Comparison of ENCODE assay signal across 21 cellular contexts in genomic region chr2:188986839-188987238, GRCh38. TPM values are rescaled to one million over a fixed set of nuclear protein-coding genes. Genes with fewer than 3 reads are reported as not detected.
DNase-seq lines count a peak whose midpoint lies in the region; ATAC-seq and TF ChIP-seq lines count a peak whose summit lies in the region.
"Had no signal": no experiment of that assay in that cellular context is flagged by ENCODE, and none has a peak within 500 bp of the region (broad histone marks: within the 10 kb centered on the region; RNA-seq: fewer than 3 reads in every experiment).

No MANE protein-coding gene starts in this region.

- WGBS in SK-N-SH (ENCODE audit: low lambda C conversion rate): 11% methylated on average over 4 of the region's 4 CpGs
- WGBS in gastroesophageal sphincter (ENCODE audit: low coverage in 1 of 2), 2 donors: 25 to 46% methylated on average over 4 of the region's 4 CpGs
- 8% methylated on average over 4 of the region's 4 CpGs for WGBS in smooth muscle cell (ENCODE audit: low lambda C conversion rate)

- H3K27me3 ChIP-seq in SK-N-SH (ENCODE audit: insufficient read depth) (no peaks in the 10 kb centered on the region), gastroesophageal sphincter (no peaks in the 10 kb centered on the region), smooth muscle cell (ENCODE audit: low read depth) (no peaks in the 10 kb centered on the region)
- H3K27me3 ChIP-seq: heart left ventricle had no signal

- ATAC-seq in gastroesophageal sphincter (no peak), GM21529 (IDR thresholded peaks at IDR 0.05; ENCODE audit: unreplicated experiment) (no peak)
- ATAC-seq: GM12878, natural killer cell, Panc1 had no signal

- H3K9me3 ChIP-seq in SK-N-SH (no peaks in the 10 kb centered on the region), gastroesophageal sphincter (no peaks in the 10 kb centered on the region), smooth muscle cell (replicated peaks; ENCODE audit: low read depth) (no peaks in the 10 kb centered on the region)
- H3K9me3 ChIP-seq: heart left ventricle had no signal

- H3F3A ChIP-seq in SK-N-SH (replicated peaks; ENCODE audit: insufficient read depth): peaks cover 89% of the 10 kb centered on the region
- H3F3A ChIP-seq in smooth muscle cell (ENCODE audit: low read depth): peaks cover 89% of the 10 kb centered on the region

- H3K79me2 ChIP-seq in SK-N-SH (ENCODE audit: insufficient read depth) (peaks cover 85% of the 10 kb centered on the region), smooth muscle cell (ENCODE audit: low read depth) (peaks cover 99% of the 10 kb centered on the region)

- CTCF ChIA-PET in SK-N-SH (lab: Yijun Ruan, JAX): interaction anchor here (1.7 kb wide), 1 partner anchor 8 kb away, joined by 8 read pairs; no protein-coding TSS in a partner anchor

- POLR2A ChIA-PET in SK-N-SH (lab: Yijun Ruan, JAX): no interaction called here

- H3K4me1 ChIP-seq in SK-N-SH (ENCODE audit: control insufficient read depth in 1 of 2, insufficient read depth in 2 of 2, low read depth in 1 of 2, low read length in 1 of 2): peaks cover 10 to 41% of the 10 kb centered on the region in 2 experiments
- H3K4me1 ChIP-seq in gastroesophageal sphincter: peaks cover 0 to 40% (median 7%) of the 10 kb centered on the region in 3 donors
- peaks cover 61% of the 10 kb centered on the region for H3K4me1 ChIP-seq in smooth muscle cell (ENCODE audit: low read depth)

- H3K9ac ChIP-seq in SK-N-SH (peak overlapping the region; percentile 48; the same call in 1 of the 2 replicates), smooth muscle cell (ENCODE audit: low read depth) (peak overlapping the region; percentile 83)

- H3K9me2 ChIP-seq in SK-N-SH: peaks cover 3% of the 10 kb centered on the region; the same call in 1 of the 2 replicates

- no peak for TF ChIP-seq RAD21 in SK-N-SH (IDR thresholded peaks at IDR 0.05; ENCODE audit: low read length)

- no peak overlapping the region for H3K4me2 ChIP-seq in SK-N-SH
- H3K4me2 ChIP-seq in smooth muscle cell: peak overlapping the region; percentile 92

- H4K20me1 ChIP-seq in SK-N-SH (ENCODE audit: insufficient read depth) (no peaks in the 10 kb centered on the region), smooth muscle cell (ENCODE audit: low read depth) (peaks cover 38% of the 10 kb centered on the region)

- TF ChIP-seq EP300 in SK-N-SH (IDR thresholded peaks at IDR 0.05; ENCODE audit: borderline replicate concordance in 1 of 2, low read depth in 1 of 2, low read length in 1 of 2) (peak; percentile 79 to 95), gastroesophageal sphincter (IDR thresholded peaks at IDR 0.05) (no peak)

- no peak overlapping the region for H2AFZ ChIP-seq in SK-N-SH (ENCODE audit: low read depth)
- H2AFZ ChIP-seq in smooth muscle cell (ENCODE audit: low read depth): no peak overlapping the region

- peak overlapping the region; percentile 99 to 100 for H3K27ac ChIP-seq in SK-N-SH (ENCODE audit: low read depth in 2 of 2, low read length in 1 of 2)
- peak overlapping the region; percentile 36 to 86 (median 51) for H3K27ac ChIP-seq in gastroesophageal sphincter
- H3K27ac ChIP-seq in smooth muscle cell (ENCODE audit: low read depth): peak overlapping the region; percentile 98

- H3K4me3 ChIP-seq in SK-N-SH (ENCODE audit: low read depth in 2 of 2, low read length in 1 of 2) (no peak overlapping the region; a peak in 1 of 4 replicates), gastroesophageal sphincter (no peak overlapping the region), smooth muscle cell (peak overlapping the region; percentile 91)
- H3K4me3 ChIP-seq: GM12878, heart left ventricle had no signal

- DNase-seq in EH (ENCODE audit: low read depth): peak; percentile 82
- DNase-seq in SK-N-SH: peak; percentile 22
- DNase-seq in smooth muscle cell (lab: John Stamatoyannopoulos, UW; ENCODE audit: unreplicated experiment): no peak
- DNase-seq in nucleus accumbens (lab: John Stamatoyannopoulos, UW): no peak
- DNase-seq in MV-4-11 (lab: John Stamatoyannopoulos, UW): no peak
- DNase-seq in SW480 (ENCODE audit: low spot score): no peak
- DNase-seq: activated CD4-positive, alpha-beta T cell treated with anti-CD3 and anti-CD28 coated beads for 48 hours; activated CD8-positive, alpha-beta memory T cell treated with anti-CD3 and anti-CD28 coated beads, Interleukin-2, amount 50 U/mL, for 48 hours; aorta; heart left ventricle; islet precursor cell; KBM-7; natural killer cell; NCI-H1092; NCI-H2107; NCI-H774; stimulated activated naive CD4-positive, alpha-beta T cell treated with Interleukin-2 at 50 U/mL for 16 hours had no signal

- H3K36me3 ChIP-seq in SK-N-SH (replicated peaks in 1 of 2; ENCODE audit: control insufficient read depth in 1 of 2, insufficient read depth in 2 of 2, low read length in 1 of 2): peaks cover 70 to 91% of the 10 kb centered on the region in 2 experiments
- peaks cover 4 to 69% of the 10 kb centered on the region in 2 donors for H3K36me3 ChIP-seq in gastroesophageal sphincter
- peaks cover 49% of the 10 kb centered on the region for H3K36me3 ChIP-seq in smooth muscle cell (ENCODE audit: low read depth)

- TF ChIP-seq POLR2A in gastroesophageal sphincter (IDR thresholded peaks at IDR 0.05): no peak

- TF ChIP-seq CTCF in SK-N-SH (IDR thresholded peaks at IDR 0.05) (no peak), gastroesophageal sphincter (IDR thresholded peaks at IDR 0.05) (no peak), smooth muscle cell (IDR thresholded peaks at IDR 0.05; ENCODE audit: borderline replicate concordance, insufficient read depth, poor library complexity, severe bottlenecking) (no peak)

TF ChIP-seq in SK-N-SH, 30 proteins besides CTCF, POLR2A, EP300 and RAD21 (continues in another document):
- TF ChIP-seq MEF2A (IDR thresholded peaks at IDR 0.05; ENCODE audit: borderline replicate concordance, low read depth) (no peak; the same call in 1 of the 2 replicates), PBX3 (IDR thresholded peaks at IDR 0.05) (peak; percentile 97), POLR2AphosphoS5 (IDR thresholded peaks at IDR 0.05; ENCODE audit: low read depth, low read length) (peak; percentile 79), FOXJ3 (CRISPR knock-in tag; IDR thresholded peaks at IDR 0.05) (no peak), RFX5 (IDR thresholded peaks at IDR 0.05; ENCODE audit: low read length) (no peak), USF1 (IDR thresholded peaks at IDR 0.05; ENCODE audit: borderline replicate concordance, low read depth) (no peak), MAX (IDR thresholded peaks at IDR 0.05; ENCODE audit: low read depth) (no peak), YY1 (IDR thresholded peaks at IDR 0.05; ENCODE audit: low read depth) (no peak), ZBTB33 (IDR thresholded peaks at IDR 0.05; ENCODE audit: borderline replicate concordance, low read depth) (0 out of 2 replicates have a peak, but pooled peaks have one; percentile 26)

RNA-seq across cellular contexts. Expression of gene COL3A1, which starts 12.7 kb away (rescaled TPM):
- polyA plus RNA-seq in SK-N-SH (2012; rRNA removed): 900 and 987 TPM in 2 replicates
- polyA plus RNA-seq in SK-N-SH (2012; cell fraction: cytosol; rRNA removed): 795 and 912 TPM in 2 replicates
- 770 and 1,016 TPM in 2 replicates for polyA plus RNA-seq in SK-N-SH (2012; cell fraction: nucleus; rRNA removed)
- total RNA-seq in gastroesophageal sphincter: 100 to 1,000 TPM; 211 to 408 (median 347) TPM
- total RNA-seq in smooth muscle cell: 10,359 and 12,824 TPM in 2 replicates
- polyA plus RNA-seq in smooth muscle cell: 9,077 and 11,807 TPM in 2 replicates
- total RNA-seq: natural killer cell had no signal

Comparison
In these comparisons a context has a peak if more than half of its experiments do, and no peak if none do; other contexts are left out.
1. DNase-seq: peak in EH (single experiment) and SK-N-SH (single experiment); none in smooth muscle cell (single experiment), nucleus accumbens (0 of 56), MV-4-11 (single experiment) and SW480 (single experiment).
2. RNA of gene COL3A1, which starts 12.7 kb away (total RNA-seq): 10,359 to 12,824 TPM in smooth muscle cell; 211 to 408 TPM in gastroesophageal sphincter; every median in the first group is over 10 times any median in the second.
3. Peak in every context shown above with its lines, with median percentiles within 50 percentile points of each other: H3K27ac ChIP-seq.